ENCODE assay signal across 15 cellular contexts in genomic region chr2:63993871-63994270, GRCh38.
"Had no signal": no experiment of that assay in that cellular context is flagged by ENCODE, and none has a peak within 500 bp of the region (broad histone marks: within the 10 kb centered on the region; RNA-seq: fewer than 3 reads in every experiment).

No MANE protein-coding gene starts in this region.

- H3K27ac Mint-ChIP-seq: activated CD4-positive, alpha-beta memory T cell treated with anti-CD3 and anti-CD28 coated beads, Interleukin-2, amount 10 ng/mL, durations not matched to agents 7 days and 5 days; activated naive CD8-positive, alpha-beta T cell; nephron; stimulated activated naive CD8-positive, alpha-beta T cell treated with anti-CD3 and anti-CD28 coated beads, Interleukin-15, Interleukin-2, amounts not matched to agents 100 ng/mL and 50 ng/mL, for 24 hours had no signal

- H3K4me1 Mint-ChIP-seq: nephron had no signal

- H3K27me3 Mint-ChIP-seq: activated CD4-positive, alpha-beta memory T cell treated with anti-CD3 and anti-CD28 coated beads, Interleukin-2, amount 10 ng/mL, durations not matched to agents 7 days and 5 days; activated naive CD8-positive, alpha-beta T cell; stimulated activated naive CD8-positive, alpha-beta T cell treated with anti-CD3 and anti-CD28 coated beads, Interleukin-15, Interleukin-2, amounts not matched to agents 100 ng/mL and 50 ng/mL, for 24 hours had no signal

- ATAC-seq: esophagus mucosa, left cardiac atrium, mucosa of descending colon had no signal

- H3K4me3 ChIP-seq: mucosa of descending colon, sigmoid colon, testis had no signal

- DNase-seq: activated CD4-positive, alpha-beta memory T cell treated with anti-CD3 and anti-CD28 coated beads, Interleukin-2, amount 10 ng/mL, durations not matched to agents 7 days and 5 days; activated CD8-positive, alpha-beta memory T cell treated with anti-CD3 and anti-CD28 coated beads, Interleukin-2, amount 50 U/mL, for 48 hours; anterior cingulate cortex; foreskin fibroblast; left cardiac atrium; mucosa of descending colon; sigmoid colon; stimulated activated CD4-positive, alpha-beta T cell treated with anti-CD3 and anti-CD28 coated beads, Interleukin-12 subunit alpha, Interleukin-12 subunit beta, amount 100 ng/mL, for 4 hours; stimulated activated CD4-positive, alpha-beta T cell treated with anti-CD3 and anti-CD28 coated beads, Interleukin-2, amount 100 ng/mL, for 48 hours; T-helper 2 cell; testis had no signal

- H3K4me3 Mint-ChIP-seq: activated CD4-positive, alpha-beta memory T cell treated with anti-CD3 and anti-CD28 coated beads, Interleukin-2, amount 10 ng/mL, durations not matched to agents 7 days and 5 days; activated naive CD8-positive, alpha-beta T cell; nephron; stimulated activated naive CD8-positive, alpha-beta T cell treated with anti-CD3 and anti-CD28 coated beads, Interleukin-15, Interleukin-2, amounts not matched to agents 100 ng/mL and 50 ng/mL, for 24 hours had no signal
